In genomic region chr2:3354986-3355385, GRCh38 we compare ENCODE assay signal across 21 cellular contexts. TPM values are rescaled to one million over a fixed set of nuclear protein-coding genes. Genes with fewer than 3 reads are reported as not detected.
DNase-seq lines count a peak whose midpoint lies in the region; ATAC-seq, FAIRE-seq and TF ChIP-seq lines count a peak whose summit lies in the region.
"Had no signal": no experiment of that assay in that cellular context is flagged by ENCODE, and none has a peak within 500 bp of the region (broad histone marks: within the 10 kb centered on the region; RNA-seq: fewer than 3 reads in every experiment).

No MANE protein-coding gene starts in this region.

- ATAC-seq in HG02610 (IDR thresholded peaks at IDR 0.05; ENCODE audit: unreplicated experiment): no peak
- ATAC-seq: A549, T-helper 17 cell had no signal

- H3K36me3 ChIP-seq in kidney (ENCODE audit: control insufficient read depth in 1 of 2, insufficient read depth in 2 of 2, low read length in 2 of 2) (peaks cover 0 to 4% of the 10 kb centered on the region in 2 donors), H7 (replicated peaks; ENCODE audit: control insufficient read depth, insufficient read depth, low read length) (peaks cover 2% of the 10 kb centered on the region)

- intact Hi-C loops in kidney (cut with DNase I): no loop called here

- H3K27me3 ChIP-seq in H7 (ENCODE audit: control insufficient read depth, insufficient read depth, low read length): no peaks in the 10 kb centered on the region

- H3K27ac ChIP-seq in kidney (ENCODE audit: low read depth in 2 of 2, low read length in 2 of 2): peak overlapping the region; percentile 3 to 74
- H3K27ac ChIP-seq: A549, KMS-11 had no signal

- DNase-seq in DMS53 (lab: John Stamatoyannopoulos, UW) (peak; percentile 79), NCI-H128 (lab: John Stamatoyannopoulos, UW; ENCODE audit: unreplicated experiment) (peak; percentile 8), NCI-H345 treated with DMSO at 0.1 percent for 48 hours (lab: John Stamatoyannopoulos, UW; ENCODE audit: unreplicated experiment) (peak; percentile 22), kidney (no peak), AG08396 (ENCODE audit: low spot score) (no peak), GM03348 (ENCODE audit: low spot score) (no peak), H7 (no peak)
- DNase-seq: CD4-positive, CD25-positive, alpha-beta regulatory T cell; EL; GF-D8; IMR-90; NCI-H1092 treated with DMSO at 0.1 percent for 48 hours; NCI-H1694 treated with DMSO at 0.1 percent for 48 hours; NCI-H774; OCI-M1; SHP77; T-helper 17 cell had no signal

- H3K4me3 ChIP-seq in kidney (ENCODE audit: low read length in 2 of 2) (no peak overlapping the region), H7 (ENCODE audit: insufficient read depth, low read depth, low read length) (no peak overlapping the region)
- H3K4me3 ChIP-seq: A549 had no signal

- H3K9me3 ChIP-seq in kidney (ENCODE audit: control insufficient read depth in 1 of 2, low read length in 2 of 2): no peaks in the 10 kb centered on the region
- H3K9me3 ChIP-seq: A549 had no signal

- no peak overlapping the region for H3K9ac ChIP-seq in kidney (ENCODE audit: low read length in 2 of 2)
- H3K9ac ChIP-seq: KMS-11 had no signal

- H3K4me1 ChIP-seq in kidney (ENCODE audit: control insufficient read depth in 1 of 2, insufficient read depth in 1 of 2, low read depth in 1 of 2, low read length in 2 of 2): peaks cover 7 to 11% of the 10 kb centered on the region in 2 donors
- H3K4me1 ChIP-seq: A549 had no signal

- TF ChIP-seq CTCF in kidney (IDR thresholded peaks at IDR 0.05; ENCODE audit: borderline replicate concordance, extremely low read depth, insufficient read depth): no peak

- no peak for FAIRE-seq in kidney (lab: Jason Lieb, UNC)
- FAIRE-seq: A549, H1 had no signal

RNA-seq across cellular contexts. Expression of gene EIPR1, which starts 22.6 kb away (rescaled TPM):
- total RNA-seq in kidney: 28.2 TPM
- polyA plus RNA-seq in kidney (ENCODE audit: insufficient read depth, low read depth, low replicate concordance): 37.8 TPM
- 52.6 and 60.4 TPM in 2 replicates for total RNA-seq in H7 (2014; rRNA removed; shearing (Covaris generic))

RNA-seq across cellular contexts. Expression of gene TRAPPC12, which starts 24.5 kb away (rescaled TPM):
- 104 TPM for total RNA-seq in kidney
- 81.6 TPM for polyA plus RNA-seq in kidney (ENCODE audit: insufficient read depth, low read depth, low replicate concordance)
- 54.7 and 62.2 TPM in 2 replicates for total RNA-seq in H7 (2014; rRNA removed; shearing (Covaris generic))

Comparison
In these comparisons a context has a peak if more than half of its experiments do, and no peak if none do; other contexts are left out.
1. DNase-seq: peak in DMS53 (single experiment), NCI-H128 (single experiment) and NCI-H345 treated with DMSO at 0.1 percent for 48 hours (single experiment); none in kidney (single experiment), AG08396 (single experiment), GM03348 (single experiment) and H7 (single experiment).